Comparison of ENCODE assay signal across 12 cellular contexts in the genomic region with DNA sequence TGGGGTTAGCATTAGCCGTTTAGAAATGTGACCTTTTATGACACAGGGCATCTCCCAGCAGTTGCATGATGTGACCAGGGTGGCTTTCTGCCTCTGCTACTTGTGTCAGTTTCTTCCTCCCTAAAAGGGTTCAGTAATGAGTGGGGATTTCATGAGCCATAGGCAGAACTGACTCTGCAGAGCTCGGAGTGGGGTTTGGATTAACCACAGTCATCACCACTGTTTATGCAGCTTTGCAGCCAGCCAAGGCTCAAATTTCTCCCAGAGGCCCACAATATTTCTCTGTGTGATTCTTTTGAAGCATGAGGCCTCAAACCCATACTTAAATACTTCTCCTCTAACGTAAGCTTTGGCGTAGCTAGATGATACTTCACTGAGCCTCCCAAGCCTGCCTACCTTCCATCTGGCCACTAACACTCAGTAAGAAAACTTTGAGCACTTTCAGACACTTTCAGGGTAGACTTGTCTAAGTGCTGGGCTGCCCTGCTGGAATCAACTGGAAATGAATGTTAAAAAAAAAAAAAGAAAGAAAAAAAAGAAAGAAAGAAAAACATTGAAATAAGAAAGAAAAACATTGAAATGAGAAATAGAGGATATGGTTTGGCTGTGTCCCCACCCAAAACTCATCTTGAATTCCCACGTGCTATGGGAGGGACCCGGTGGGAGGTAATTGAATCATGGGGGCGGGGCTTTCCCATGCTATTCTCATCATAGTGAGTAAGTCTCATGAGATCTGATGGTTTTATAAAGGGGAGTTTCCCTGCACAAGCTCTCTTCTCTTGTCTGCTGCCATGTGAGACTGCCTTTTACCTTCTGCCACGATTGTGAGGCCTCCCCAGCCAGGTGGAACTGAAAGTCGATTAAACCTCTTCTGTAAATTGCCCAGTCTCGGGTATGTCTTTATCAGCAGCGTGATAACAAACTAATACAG. TPM values are rescaled to one million over a fixed set of nuclear protein-coding genes. Genes with fewer than 3 reads are reported as not detected.
DNase-seq lines count a peak whose midpoint lies in the region; ATAC-seq and TF ChIP-seq lines count a peak whose summit lies in the region.
"Had no signal": no experiment of that assay in that cellular context is flagged by ENCODE, and none has a peak within 500 bp of the region (broad histone marks: within the 10 kb centered on the region; RNA-seq: fewer than 3 reads in every experiment).

No MANE protein-coding gene starts in this region.

- H3K9me3 ChIP-seq in muscle layer of colon (ENCODE audit: low read length): no peaks in the 10 kb centered on the region
- no peaks in the 10 kb centered on the region for H3K9me3 ChIP-seq in uterus
- no peaks in the 10 kb centered on the region for H3K9me3 ChIP-seq in naive thymus-derived CD4-positive, alpha-beta T cell (ENCODE audit: control insufficient read depth in 2 of 3, low read length in 3 of 3)

- no peak overlapping the region for H3K9ac ChIP-seq in muscle layer of colon (ENCODE audit: low read length)

- H3K4me3 ChIP-seq in muscle layer of colon (ENCODE audit: low read depth in 1 of 2, low read length in 2 of 2) (peak overlapping the region in 1 of 2 donors; percentile 26), uterus (no peak overlapping the region)
- H3K4me3 ChIP-seq in naive thymus-derived CD4-positive, alpha-beta T cell (ENCODE audit: low read length): no peak overlapping the region
- H3K4me3 ChIP-seq: GM23338 had no signal

- CTCF ChIA-PET in naive thymus-derived CD4-positive, alpha-beta T cell (lab: Charles Lee): no interaction called here

- peak; percentile 48 for ATAC-seq in Right ventricle myocardium inferior
- no peak for ATAC-seq in naive thymus-derived CD4-positive, alpha-beta T cell
- ATAC-seq in HG03457 (IDR thresholded peaks at IDR 0.05; ENCODE audit: unreplicated experiment): no peak
- ATAC-seq: activated CD8-positive, alpha-beta memory T cell treated with anti-CD3 and anti-CD28 coated beads, Interleukin-2, amount 10 ng/mL, durations not matched to agents 7 days and 5 days; GM23338 had no signal

- POLR2A ChIA-PET in naive thymus-derived CD4-positive, alpha-beta T cell (lab: Charles Lee): no interaction called here

- H3K27ac Mint-ChIP-seq in naive thymus-derived CD4-positive, alpha-beta T cell: peak overlapping the region in 1 of 9 donors; percentile 42
- H3K27ac Mint-ChIP-seq: activated CD8-positive, alpha-beta memory T cell treated with anti-CD3 and anti-CD28 coated beads, Interleukin-2, amount 10 ng/mL, durations not matched to agents 7 days and 5 days; GM23338 had no signal

- H3K36me3 ChIP-seq in muscle layer of colon (ENCODE audit: insufficient read depth, low read length) (no peaks in the 10 kb centered on the region), uterus (no peaks in the 10 kb centered on the region)
- no peaks in the 10 kb centered on the region for H3K36me3 ChIP-seq in naive thymus-derived CD4-positive, alpha-beta T cell (ENCODE audit: control insufficient read depth in 2 of 3, insufficient read depth in 3 of 3, low read length in 3 of 3)

- no peak for DNase-seq in Right ventricle myocardium inferior (ENCODE audit: missing footprints)
- DNase-seq in cardiac septum (ENCODE audit: low spot score): no peak
- peak; percentile 87 for DNase-seq in brain pericyte (ENCODE audit: low read depth, low spot score)
- DNase-seq in uterus: peak in 1 of 2 donors; percentile 52
- DNase-seq in NK-92 (lab: John Stamatoyannopoulos, UW; ENCODE audit: unreplicated experiment): no peak
- DNase-seq in naive thymus-derived CD4-positive, alpha-beta T cell: no peak
- DNase-seq: activated CD8-positive, alpha-beta memory T cell treated with anti-CD3 and anti-CD28 coated beads, Interleukin-2, amount 10 ng/mL, durations not matched to agents 7 days and 5 days; C1 segment of cervical spinal cord; NCI-H1930 had no signal

- no peak for TF ChIP-seq POLR2A in uterus (IDR thresholded peaks at IDR 0.05)

- H3K4me3 Mint-ChIP-seq in naive thymus-derived CD4-positive, alpha-beta T cell: no peak overlapping the region
- H3K4me3 Mint-ChIP-seq: activated CD8-positive, alpha-beta memory T cell treated with anti-CD3 and anti-CD28 coated beads, Interleukin-2, amount 10 ng/mL, durations not matched to agents 7 days and 5 days; GM23338 had no signal

- H3K27ac ChIP-seq in muscle layer of colon (ENCODE audit: low read depth, low read length): peak overlapping the region; percentile 35
- peak overlapping the region; percentile 19 to 50 for H3K27ac ChIP-seq in uterus
- H3K27ac ChIP-seq in naive thymus-derived CD4-positive, alpha-beta T cell (ENCODE audit: low read depth, low read length): no peak overlapping the region

- TF ChIP-seq CTCF in uterus (IDR thresholded peaks at IDR 0.05): no peak

- H3K4me1 ChIP-seq in muscle layer of colon (ENCODE audit: insufficient read depth, low read length) (peaks cover 26% of the 10 kb centered on the region), uterus (no peaks in the 10 kb centered on the region)
- H3K4me1 ChIP-seq in naive thymus-derived CD4-positive, alpha-beta T cell (ENCODE audit: control insufficient read depth in 2 of 2, insufficient read depth in 2 of 2, low read length in 2 of 2): no peaks in the 10 kb centered on the region

- H3K36me3 Mint-ChIP-seq in naive thymus-derived CD4-positive, alpha-beta T cell: peaks cover 0 to 3% (median 0%) of the 10 kb centered on the region in 5 donors
- H3K36me3 Mint-ChIP-seq: activated CD8-positive, alpha-beta memory T cell treated with anti-CD3 and anti-CD28 coated beads, Interleukin-2, amount 10 ng/mL, durations not matched to agents 7 days and 5 days had no signal

- H3K27me3 ChIP-seq in muscle layer of colon (ENCODE audit: control insufficient read depth in 1 of 2, insufficient read depth in 2 of 2, low read length in 2 of 2): no peaks in the 10 kb centered on the region
- H3K27me3 ChIP-seq in uterus: no peaks in the 10 kb centered on the region
- no peaks in the 10 kb centered on the region for H3K27me3 ChIP-seq in naive thymus-derived CD4-positive, alpha-beta T cell (ENCODE audit: control insufficient read depth in 2 of 2, insufficient read depth in 2 of 2, low read length in 2 of 2)

- no peaks in the 10 kb centered on the region for H3K4me1 Mint-ChIP-seq in naive thymus-derived CD4-positive, alpha-beta T cell
- H3K4me1 Mint-ChIP-seq: activated CD8-positive, alpha-beta memory T cell treated with anti-CD3 and anti-CD28 coated beads, Interleukin-2, amount 10 ng/mL, durations not matched to agents 7 days and 5 days; GM23338 had no signal

- intact Hi-C loops in Right ventricle myocardium inferior (cut with DNase I): no loop called here
- intact Hi-C loops in cardiac septum (cut with DNase I): no loop called here
- intact Hi-C loops in uterus (cut with DNase I; ENCODE audit: low total_unique reads): no loop called here
- intact Hi-C loops in naive thymus-derived CD4-positive, alpha-beta T cell (cut with micrococcal nuclease): no loop called here

- peaks cover 0 to 5% (median 0%) of the 10 kb centered on the region in 11 donors for H3K9me3 Mint-ChIP-seq in naive thymus-derived CD4-positive, alpha-beta T cell

- H3K27me3 Mint-ChIP-seq in naive thymus-derived CD4-positive, alpha-beta T cell: peaks cover 0 to 20% (median 12%) of the 10 kb centered on the region in 5 donors

RNA-seq across cellular contexts. Expression of gene LAPTM4A, which starts 11.5 kb away (rescaled TPM):
- total RNA-seq in Right ventricle myocardium inferior (242 TPM), cardiac septum (134 TPM), uterus (100 to 1,000 TPM; 255 to 386 (median 292) TPM)
- total RNA-seq in naive thymus-derived CD4-positive, alpha-beta T cell: 10 to 100 TPM; 32.3 to 78.2 (median 48.7) TPM
- 100 to 1,000 TPM; 103 to 106 TPM for polyA plus RNA-seq in naive thymus-derived CD4-positive, alpha-beta T cell

RNA-seq across cellular contexts. Expression of gene MATN3, which starts 50.4 kb away (rescaled TPM):
- total RNA-seq in Right ventricle myocardium inferior (0.19 TPM), cardiac septum (0.11 TPM), uterus (1 to 10 TPM; 1.2 to 2.1 (median 1.3) TPM)
- total RNA-seq in naive thymus-derived CD4-positive, alpha-beta T cell: not detected
- not detected for polyA plus RNA-seq in naive thymus-derived CD4-positive, alpha-beta T cell
- total RNA-seq: activated CD8-positive, alpha-beta memory T cell treated with anti-CD3 and anti-CD28 coated beads, Interleukin-2, amount 10 ng/mL, durations not matched to agents 7 days and 5 days had no signal
